1 cellular context compared by ENCODE assay signal in the genomic region with DNA sequence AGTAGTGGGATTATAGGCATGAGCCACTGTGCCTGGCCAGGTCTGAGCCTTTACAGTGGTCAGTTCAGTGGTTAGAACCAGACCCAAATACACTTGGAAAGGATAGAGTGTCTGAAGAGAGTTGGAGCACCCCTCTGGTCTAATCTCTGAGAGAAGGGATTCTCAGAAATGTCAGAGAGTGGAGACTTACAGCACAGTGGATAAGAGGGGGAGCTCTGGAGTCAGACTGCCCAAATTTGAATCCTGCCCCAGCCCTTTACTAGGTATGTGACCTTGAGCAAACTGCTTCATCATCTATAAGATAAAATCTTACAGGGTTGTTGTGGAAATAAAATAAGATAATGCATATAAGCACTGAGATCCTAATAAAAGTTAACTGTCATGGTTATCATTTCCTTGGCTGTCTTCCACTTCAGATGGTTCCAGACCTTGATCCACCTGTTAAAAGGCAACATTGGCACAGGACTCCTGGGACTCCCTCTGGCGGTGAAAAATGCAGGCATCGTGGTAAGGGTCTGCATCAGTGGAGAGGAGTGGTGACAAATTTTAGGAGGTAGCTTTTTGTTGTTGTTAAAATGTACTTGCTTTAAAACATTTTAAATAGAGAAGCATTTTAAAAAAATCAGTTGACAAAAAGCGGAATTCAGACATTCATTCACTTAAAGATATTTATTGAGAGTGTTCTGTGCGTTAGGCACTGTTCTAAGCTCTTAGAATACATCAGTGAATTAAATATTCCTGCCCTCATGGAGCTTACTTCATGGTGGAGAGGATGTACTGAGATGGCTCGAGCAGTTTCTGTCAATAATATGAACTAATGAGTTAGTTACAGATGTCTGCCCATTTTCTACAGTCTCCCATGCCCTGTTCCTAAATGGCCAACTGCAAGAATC.
TF ChIP-seq lines count a peak whose summit lies in the region.

No MANE protein-coding gene starts in this region.

TF ChIP-seq in neural cell, 6 proteins besides CTCF, POLR2A, EP300 and RAD21 (continued from another document):
- no peak for TF ChIP-seq MXI1 (conservative IDR thresholded peaks at IDR 0.05; ENCODE audit: poor library complexity, severe bottlenecking)
